15 cellular contexts compared by ENCODE assay signal in genomic region chr15:36658321-36658720, GRCh38.
DNase-seq lines count a peak whose midpoint lies in the region; ATAC-seq and TF ChIP-seq lines count a peak whose summit lies in the region.
"Had no signal": no experiment of that assay in that cellular context is flagged by ENCODE, and none has a peak within 500 bp of the region (broad histone marks: within the 10 kb centered on the region; RNA-seq: fewer than 3 reads in every experiment).

No MANE protein-coding gene starts in this region.

- DNase-seq in GM04503 (ENCODE audit: low read depth) (peak; percentile 39), NCI-H1105 treated with DMSO at 0.1 percent for 48 hours (lab: John Stamatoyannopoulos, UW) (peak; percentile 56), amniotic epithelial cell (ENCODE audit: low read depth) (peak; percentile 14), glutamatergic neuron (no peak), DMS153 (lab: John Stamatoyannopoulos, UW) (no peak)
- no peak for DNase-seq in activated CD4-positive, alpha-beta memory T cell treated with anti-CD3 and anti-CD28 coated beads for 36 hours
- DNase-seq: activated effector memory CD4-positive, alpha-beta T cell treated with Interleukin-2 at 50 U/mL for 16 hours; DMS79; left ventricle myocardium inferior; NCI-H2171; WERI-Rb-1 had no signal

- POLR2A ChIA-PET in activated CD4-positive, alpha-beta memory T cell treated with anti-CD3 and anti-CD28 coated beads for 36 hours (lab: Charles Lee), result no interaction called here

- H3K9me3 Mint-ChIP-seq in nephron, result peaks cover 2% of the 10 kb centered on the region
- H3K9me3 Mint-ChIP-seq in glutamatergic neuron (ENCODE audit: unreplicated experiment), result no peaks in the 10 kb centered on the region
- H3K9me3 Mint-ChIP-seq in activated CD4-positive, alpha-beta memory T cell treated with anti-CD3 and anti-CD28 coated beads for 36 hours, result no peaks in the 10 kb centered on the region

- no peak for ATAC-seq in GM18519 (IDR thresholded peaks at IDR 0.05; ENCODE audit: low FRiP score, unreplicated experiment)

- CTCF ChIA-PET in activated CD4-positive, alpha-beta memory T cell treated with anti-CD3 and anti-CD28 coated beads for 36 hours (lab: Charles Lee), result no interaction called here

- H3K4me1 Mint-ChIP-seq in nephron, result peaks cover 27% of the 10 kb centered on the region
- no peaks in the 10 kb centered on the region for H3K4me1 Mint-ChIP-seq in glutamatergic neuron (ENCODE audit: low read depth, unreplicated experiment)
- H3K4me1 Mint-ChIP-seq in activated CD4-positive, alpha-beta memory T cell treated with anti-CD3 and anti-CD28 coated beads for 36 hours (ENCODE audit: low read depth), result no peaks in the 10 kb centered on the region
- H3K4me1 Mint-ChIP-seq: CD14-positive monocyte had no signal

- H3K4me3 Mint-ChIP-seq in nephron (no peak overlapping the region), glutamatergic neuron (ENCODE audit: unreplicated experiment) (no peak overlapping the region)
- H3K4me3 Mint-ChIP-seq in activated CD4-positive, alpha-beta memory T cell treated with anti-CD3 and anti-CD28 coated beads for 36 hours, result no peak overlapping the region
- H3K4me3 Mint-ChIP-seq: CD14-positive monocyte; dendritic cell treated with granulocyte-macrophage colony-stimulating factor and Interleukin-4, amounts not matched to agents 40 ng/mL and 50 ng/mL, for 4 days had no signal

- no peak for TF ChIP-seq CTCF in nephron (IDR thresholded peaks at IDR 0.05; ENCODE audit: unreplicated experiment in 3 of 3)
- no peak for TF ChIP-seq CTCF in glutamatergic neuron (IDR thresholded peaks at IDR 0.05; ENCODE audit: partially characterized antibody, unreplicated experiment)

- intact Hi-C loops in activated CD4-positive, alpha-beta memory T cell treated with anti-CD3 and anti-CD28 coated beads for 36 hours (cut with micrococcal nuclease), result no loop called here

- peaks cover 20% of the 10 kb centered on the region for H3K36me3 Mint-ChIP-seq in nephron (ENCODE audit: low read depth)
- peaks cover 6% of the 10 kb centered on the region for H3K36me3 Mint-ChIP-seq in glutamatergic neuron (ENCODE audit: unreplicated experiment)
- peaks cover 14% of the 10 kb centered on the region for H3K36me3 Mint-ChIP-seq in activated CD4-positive, alpha-beta memory T cell treated with anti-CD3 and anti-CD28 coated beads for 36 hours

- H3K27me3 Mint-ChIP-seq in nephron (ENCODE audit: low read depth) (no peaks in the 10 kb centered on the region), glutamatergic neuron (ENCODE audit: unreplicated experiment) (no peaks in the 10 kb centered on the region)
- H3K27me3 Mint-ChIP-seq in activated CD4-positive, alpha-beta memory T cell treated with anti-CD3 and anti-CD28 coated beads for 36 hours, result no peaks in the 10 kb centered on the region
- H3K27me3 Mint-ChIP-seq: dendritic cell treated with granulocyte-macrophage colony-stimulating factor and Interleukin-4, amounts not matched to agents 40 ng/mL and 50 ng/mL, for 4 days had no signal

- H3K27ac Mint-ChIP-seq in nephron (peak overlapping the region; percentile 63 to 83 (median 75)), glutamatergic neuron (ENCODE audit: unreplicated experiment) (no peak overlapping the region)
- no peak overlapping the region for H3K27ac Mint-ChIP-seq in activated CD4-positive, alpha-beta memory T cell treated with anti-CD3 and anti-CD28 coated beads for 36 hours
- H3K27ac Mint-ChIP-seq: CD14-positive monocyte; dendritic cell treated with granulocyte-macrophage colony-stimulating factor and Interleukin-4, amounts not matched to agents 40 ng/mL and 50 ng/mL, for 4 days had no signal

Comparison
In these comparisons a context has a peak if more than half of its experiments do, and no peak if none do; other contexts are left out.
1. DNase-seq: peak in GM04503 (single experiment), NCI-H1105 treated with DMSO at 0.1 percent for 48 hours (single experiment) and amniotic epithelial cell (single experiment); none in glutamatergic neuron (single experiment), DMS153 (single experiment) and activated CD4-positive, alpha-beta memory T cell treated with anti-CD3 and anti-CD28 coated beads for 36 hours (single experiment).
2. H3K27ac Mint-ChIP-seq: peak in nephron (3 of 3); none in glutamatergic neuron (single experiment) and activated CD4-positive, alpha-beta memory T cell treated with anti-CD3 and anti-CD28 coated beads for 36 hours (single experiment).